ENCODE assay signal across 8 cellular contexts in genomic region chr6:63571883-63572732, GRCh38. TPM values are rescaled to one million over a fixed set of nuclear protein-coding genes. Genes with fewer than 3 reads are reported as not detected.
DNase-seq lines count a peak whose midpoint lies in the region; ATAC-seq and TF ChIP-seq lines count a peak whose summit lies in the region.

LOC128125822 (plus strand) TSS chr6:63572480.
PTP4A1 (plus strand) TSS chr6:63572480; CDS start chr6:63576881, 4,401 bp downstream.

- H3K4me3 ChIP-seq in DND-41 (ENCODE audit: low read depth in 1 of 2, low read length in 2 of 2): peak within 1 kb of the TSS; percentile 38 to 62
- peak within 1 kb of the TSS; percentile 96 for H3K4me3 ChIP-seq in GM23248
- H3K4me3 ChIP-seq in fibroblast of lung (replicated peaks in 1 of 4; ENCODE audit: control extremely low read depth in 1 of 4, insufficient read depth in 1 of 4, low read depth in 3 of 4, low read length in 4 of 4): peak within 1 kb of the TSS; percentile 85 to 94 (median 88)
- peak within 1 kb of the TSS; percentile 91 for H3K4me3 ChIP-seq in naive thymus-derived CD4-positive, alpha-beta T cell (ENCODE audit: low read length)

- DNase-seq in DND-41 (peak; percentile 96), GM23248 (peak; percentile 99), Kasumi-1 (lab: John Stamatoyannopoulos, UW) (peak; percentile 90 to 93), RPMI7951 (ENCODE audit: low read depth) (peak; percentile 96), fibroblast of lung (ENCODE audit: low read depth in 2 of 2) (peak; percentile 97 to 98)
- DNase-seq in activated T-helper 1 cell treated with anti-CD3 and anti-CD28 coated beads, Interleukin-2, amount 50 U/mL, for 16 hours (ENCODE audit: low read depth in 1 of 2, low spot score in 1 of 2): peak; percentile 92 to 97
- DNase-seq in naive thymus-derived CD4-positive, alpha-beta T cell: peak; percentile 92 to 98 (median 97)
- DNase-seq in stimulated activated naive B cell treated with anti-CD40 and anti-IgM and Interleukin-4, amounts not matched to agents 10 μg/mL and 1 μg/mL and 100 μg/mL, for 72 hours: peak; percentile 97

- H3K36me3 ChIP-seq in DND-41 (ENCODE audit: insufficient read depth, low read length) (peaks cover 11% of the 10 kb centered on the region), GM23248 (ENCODE audit: low read depth) (peaks cover 16% of the 10 kb centered on the region), fibroblast of lung (ENCODE audit: control insufficient read depth, insufficient read depth, low read length) (peaks cover 2% of the 10 kb centered on the region)
- H3K36me3 ChIP-seq in naive thymus-derived CD4-positive, alpha-beta T cell (ENCODE audit: control insufficient read depth in 2 of 3, insufficient read depth in 3 of 3, low read length in 3 of 3): peaks cover 4 to 16% (median 4%) of the 10 kb centered on the region in 3 experiments

- POLR2A ChIA-PET in naive thymus-derived CD4-positive, alpha-beta T cell (lab: Charles Lee): interaction anchor here (1.0 to 3.1 kb wide), 2 partner anchors 63 to 68 kb away, joined by 3 to 13 read pairs; partner anchors contain the start of gene PHF3

- H3K9me2 ChIP-seq in GM23248 (ENCODE audit: insufficient read depth): no peaks in the 10 kb centered on the region

- H4K20me1 ChIP-seq in DND-41 (ENCODE audit: insufficient read depth, low read length) (peaks cover 34% of the 10 kb centered on the region), GM23248 (ENCODE audit: insufficient read depth) (peaks cover 11% of the 10 kb centered on the region; the same call in 1 of the 2 replicates), fibroblast of lung (ENCODE audit: control insufficient read depth, extremely low read depth, insufficient read depth, low read length) (no peaks in the 10 kb centered on the region)

- WGBS in GM23248 (ENCODE audit: low coverage in 1 of 2, low lambda C conversion rate in 2 of 2, missing lambda C conversion rate in 2 of 2), 2 experiments: 1% methylated on average over 69 to 77 of the region's 77 CpGs

- H3K27me3 Mint-ChIP-seq in naive thymus-derived CD4-positive, alpha-beta T cell: no peaks in the 10 kb centered on the region
- H3K27me3 Mint-ChIP-seq in stimulated activated naive B cell treated with anti-CD40 and anti-IgM and Interleukin-4, amounts not matched to agents 10 μg/mL and 1 μg/mL and 100 μg/mL, for 72 hours: no peaks in the 10 kb centered on the region

- peaks cover 42% of the 10 kb centered on the region for H3F3A ChIP-seq in GM23248 (ENCODE audit: insufficient read depth)

- peaks cover 0 to 5% (median 0%) of the 10 kb centered on the region in 11 donors for H3K9me3 Mint-ChIP-seq in naive thymus-derived CD4-positive, alpha-beta T cell
- H3K9me3 Mint-ChIP-seq in stimulated activated naive B cell treated with anti-CD40 and anti-IgM and Interleukin-4, amounts not matched to agents 10 μg/mL and 1 μg/mL and 100 μg/mL, for 72 hours: no peaks in the 10 kb centered on the region

- peak within 1 kb of the TSS; percentile 87 to 96 (median 94) for H3K4me3 Mint-ChIP-seq in naive thymus-derived CD4-positive, alpha-beta T cell
- H3K4me3 Mint-ChIP-seq in stimulated activated naive B cell treated with anti-CD40 and anti-IgM and Interleukin-4, amounts not matched to agents 10 μg/mL and 1 μg/mL and 100 μg/mL, for 72 hours: peak within 1 kb of the TSS; percentile 90 to 92

- H3K79me2 ChIP-seq in DND-41 (ENCODE audit: insufficient read depth, low read length) (peaks cover 47% of the 10 kb centered on the region), GM23248 (ENCODE audit: insufficient read depth) (peaks cover 47% of the 10 kb centered on the region), fibroblast of lung (ENCODE audit: control insufficient read depth, insufficient read depth, low read length) (peaks cover 44% of the 10 kb centered on the region)

- H2AFZ ChIP-seq in DND-41 (ENCODE audit: low read depth, low read length) (peak within 1 kb of the TSS; percentile 88), GM23248 (peak within 1 kb of the TSS; percentile 79), fibroblast of lung (ENCODE audit: low read length) (peak within 1 kb of the TSS; percentile 82)

- intact Hi-C loops in naive thymus-derived CD4-positive, alpha-beta T cell (cut with micrococcal nuclease): loop anchor here (1.0 to 5.0 kb wide), 6 partner anchors 26 to 219 kb away; partner anchors contain the start of gene PHF3 (in 2 of the 2)

- H3K27me3 ChIP-seq in DND-41 (ENCODE audit: insufficient read depth, low read length, poor library complexity) (no peaks in the 10 kb centered on the region), GM23248 (replicated peaks; ENCODE audit: insufficient read depth) (no peaks in the 10 kb centered on the region), fibroblast of lung (ENCODE audit: control insufficient read depth, insufficient read depth, low read length) (no peaks in the 10 kb centered on the region)
- no peaks in the 10 kb centered on the region for H3K27me3 ChIP-seq in naive thymus-derived CD4-positive, alpha-beta T cell (ENCODE audit: control insufficient read depth in 2 of 2, insufficient read depth in 2 of 2, low read length in 2 of 2)

- H3K4me1 ChIP-seq in DND-41 (ENCODE audit: insufficient read depth, low read length) (peaks cover 27% of the 10 kb centered on the region), GM23248 (ENCODE audit: insufficient read depth) (peaks cover 31% of the 10 kb centered on the region), fibroblast of lung (ENCODE audit: control insufficient read depth, extremely low read depth, insufficient read depth, low read length) (no peaks in the 10 kb centered on the region)
- peaks cover 10 to 16% of the 10 kb centered on the region in 2 donors for H3K4me1 ChIP-seq in naive thymus-derived CD4-positive, alpha-beta T cell (ENCODE audit: control insufficient read depth in 2 of 2, insufficient read depth in 2 of 2, low read length in 2 of 2)

- H3K9ac ChIP-seq in DND-41 (ENCODE audit: low read depth, low read length) (peak within 1 kb of the TSS; percentile 99), GM23248 (peak within 1 kb of the TSS; percentile 99), fibroblast of lung (ENCODE audit: insufficient read depth, low read length) (peak within 1 kb of the TSS; percentile 99)

- H3K27ac ChIP-seq in DND-41 (ENCODE audit: low read length) (peak within 1 kb of the TSS; percentile 94), GM23248 (peak within 1 kb of the TSS; percentile 98), fibroblast of lung (ENCODE audit: insufficient read depth, low read length) (peak within 1 kb of the TSS; percentile 97)
- H3K27ac ChIP-seq in naive thymus-derived CD4-positive, alpha-beta T cell (ENCODE audit: low read depth, low read length): peak within 1 kb of the TSS; percentile 97

- H3K4me1 Mint-ChIP-seq in naive thymus-derived CD4-positive, alpha-beta T cell: peaks cover 21 to 47% (median 40%) of the 10 kb centered on the region in 7 donors
- peaks cover 9 to 21% of the 10 kb centered on the region in 2 donors for H3K4me1 Mint-ChIP-seq in stimulated activated naive B cell treated with anti-CD40 and anti-IgM and Interleukin-4, amounts not matched to agents 10 μg/mL and 1 μg/mL and 100 μg/mL, for 72 hours

- H3K36me3 Mint-ChIP-seq in naive thymus-derived CD4-positive, alpha-beta T cell: peaks cover 0 to 18% (median 9%) of the 10 kb centered on the region in 5 donors
- peaks cover 5 to 21% of the 10 kb centered on the region in 2 donors for H3K36me3 Mint-ChIP-seq in stimulated activated naive B cell treated with anti-CD40 and anti-IgM and Interleukin-4, amounts not matched to agents 10 μg/mL and 1 μg/mL and 100 μg/mL, for 72 hours

- H3K27ac Mint-ChIP-seq in naive thymus-derived CD4-positive, alpha-beta T cell: peak within 1 kb of the TSS; percentile 89 to 100 (median 98)
- peak within 1 kb of the TSS; percentile 98 for H3K27ac Mint-ChIP-seq in stimulated activated naive B cell treated with anti-CD40 and anti-IgM and Interleukin-4, amounts not matched to agents 10 μg/mL and 1 μg/mL and 100 μg/mL, for 72 hours

- CTCF ChIA-PET in naive thymus-derived CD4-positive, alpha-beta T cell (lab: Charles Lee): no interaction called here

- H3K4me2 ChIP-seq in DND-41 (ENCODE audit: insufficient read depth, low read length) (peak within 1 kb of the TSS; percentile 77), GM23248 (ENCODE audit: unreplicated experiment) (peak within 1 kb of the TSS; percentile 96), fibroblast of lung (ENCODE audit: extremely low read depth, insufficient read depth, low read length) (peak within 1 kb of the TSS; percentile 79)

- in situ Hi-C loops in GM23248 (cut with MboI): no loop called here

- ATAC-seq in DND-41 (ENCODE audit: insufficient read depth, low read depth): peak; percentile 92
- peak; percentile 90 for ATAC-seq in naive thymus-derived CD4-positive, alpha-beta T cell
- peak; percentile 92 for ATAC-seq in stimulated activated naive B cell treated with anti-CD40 and anti-IgM and Interleukin-4, amounts not matched to agents 10 μg/mL and 1 μg/mL and 100 μg/mL, for 72 hours (replicated peaks)

- H3K9me3 ChIP-seq in DND-41 (ENCODE audit: insufficient read depth, low read length, severe bottlenecking) (no peaks in the 10 kb centered on the region), GM23248 (ENCODE audit: low read depth) (no peaks in the 10 kb centered on the region), fibroblast of lung (ENCODE audit: control insufficient read depth, insufficient read depth, low read depth, low read length) (no peaks in the 10 kb centered on the region)
- H3K9me3 ChIP-seq in naive thymus-derived CD4-positive, alpha-beta T cell (ENCODE audit: control insufficient read depth in 2 of 3, low read length in 3 of 3): no peaks in the 10 kb centered on the region

- TF ChIP-seq CTCF in DND-41 (IDR thresholded peaks at IDR 0.05; ENCODE audit: borderline replicate concordance, extremely low read depth, low read length, poor library complexity, severe bottlenecking) (no peak), fibroblast of lung (conservative IDR thresholded peaks at IDR 0.05 in 1 of 2, IDR thresholded peaks at IDR 0.05 in 1 of 2; ENCODE audit: low read depth in 1 of 2, low read length in 2 of 2) (no peak)

RNA-seq across cellular contexts. Expression of gene PTP4A1, which starts in this region (rescaled TPM):
- total RNA-seq in GM23248 (2014; rRNA removed; shearing (Covaris generic)): 24.9 and 31.4 TPM in 2 replicates
- polyA plus RNA-seq in GM23248 (2016; fragmentation: Nextera tagmentation; extraction: Ambion mirVana) (133 and 138 TPM in 2 replicates), fibroblast of lung (64.5 and 76.3 TPM in 2 replicates)
- total RNA-seq in RPMI7951 (2014; rRNA removed; shearing (Covaris generic)): 10.1 and 15.1 TPM in 2 replicates
- 32.6 and 48.1 TPM in 2 replicates for total RNA-seq in fibroblast of lung
- polyA plus RNA-seq in fibroblast of lung (2012): 45.6 and 55.9 TPM in 2 replicates
- 2.6 and 5.6 TPM in 2 replicates for polyA minus RNA-seq in fibroblast of lung (ENCODE audit: low replicate concordance)
- 100 to 1,000 TPM in 2 of 5 experiments, 10 to 100 TPM in 3; 26.4 to 165 (median 73.8) TPM for total RNA-seq in naive thymus-derived CD4-positive, alpha-beta T cell
- 10 to 100 TPM; 37.9 to 47.5 TPM for polyA plus RNA-seq in naive thymus-derived CD4-positive, alpha-beta T cell

Comparison
In these comparisons a context has a peak if more than half of its experiments do, and no peak if none do; other contexts are left out.
1. Peak in every context shown above with its lines: DNase-seq, ATAC-seq, H3K4me3 ChIP-seq and H3K27ac ChIP-seq.